ENCODE assay signal across 24 cellular contexts in the genomic region with DNA sequence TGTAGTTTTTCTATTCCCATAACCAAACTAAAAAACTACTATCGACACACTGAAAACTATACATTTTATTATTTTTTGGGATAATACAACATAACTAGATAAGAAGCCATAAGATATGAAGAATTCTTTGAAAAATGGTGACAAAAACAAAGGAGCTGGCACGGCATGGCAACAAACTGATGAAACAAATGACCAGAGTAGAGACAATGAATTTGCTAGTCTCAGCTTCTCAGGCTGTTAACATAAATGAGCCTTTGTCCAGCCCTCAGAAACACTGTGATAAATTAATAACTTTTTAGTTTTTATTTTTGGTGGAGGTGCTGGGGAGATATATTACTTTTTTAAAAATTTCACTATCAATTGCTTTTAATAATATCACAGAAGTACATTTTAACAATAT.
"Had no signal": no experiment of that assay in that cellular context is flagged by ENCODE, and none has a peak within 500 bp of the region (broad histone marks: within the 10 kb centered on the region; RNA-seq: fewer than 3 reads in every experiment).

No MANE protein-coding gene starts in this region.

- H3K4me2 ChIP-seq: hepatocyte had no signal

- H3K4me3 Mint-ChIP-seq: activated CD4-positive, alpha-beta T cell treated with anti-CD3 and anti-CD28 coated beads, Interleukin-2, amount 10 ng/mL, durations not matched to agents 24 days and 14 days; activated CD8-positive, alpha-beta memory T cell treated with anti-CD3 and anti-CD28 coated beads, Interleukin-2, amount 10 ng/mL, durations not matched to agents 7 days and 5 days; activated CD8-positive, alpha-beta T cell treated with anti-CD3 and anti-CD28 coated beads for 36 hours; activated naive CD8-positive, alpha-beta T cell treated with anti-CD3 and anti-CD28 coated beads, Interleukin-2, amount 50 U/mL, for 24 hours; immature natural killer cell; nephron; T-helper 1 cell treated with Interleukin-12 subunit alpha and Interleukin-12 subunit beta and Interleukin-4 antibody, amounts not matched to agents 30 μg/mL and 1 μg/mL, for 36 hours had no signal

- H3K27me3 Mint-ChIP-seq: activated CD4-positive, alpha-beta T cell treated with anti-CD3 and anti-CD28 coated beads, Interleukin-2, amount 10 ng/mL, durations not matched to agents 24 days and 14 days; activated CD8-positive, alpha-beta memory T cell treated with anti-CD3 and anti-CD28 coated beads, Interleukin-2, amount 10 ng/mL, durations not matched to agents 7 days and 5 days; activated CD8-positive, alpha-beta T cell treated with anti-CD3 and anti-CD28 coated beads for 36 hours; activated naive CD8-positive, alpha-beta T cell treated with anti-CD3 and anti-CD28 coated beads, Interleukin-2, amount 50 U/mL, for 24 hours had no signal

- H3K4me3 ChIP-seq: body of pancreas, hepatocyte, left lung, lung, pancreas, tibial artery had no signal

- H3K27ac ChIP-seq: body of pancreas, foreskin keratinocyte, hepatocyte, left lung, pancreas, tibial artery had no signal

- H3K4me1 Mint-ChIP-seq: nephron had no signal

- ATAC-seq: activated CD8-positive, alpha-beta memory T cell treated with anti-CD3 and anti-CD28 coated beads, Interleukin-2, amount 10 ng/mL, durations not matched to agents 7 days and 5 days; activated CD8-positive, alpha-beta T cell treated with anti-CD3 and anti-CD28 coated beads for 36 hours; activated naive CD8-positive, alpha-beta T cell treated with anti-CD3 and anti-CD28 coated beads, Interleukin-2, amount 50 U/mL, for 24 hours; body of pancreas; foreskin keratinocyte; left lung; pancreas had no signal

- H3K4me1 ChIP-seq: body of pancreas, foreskin keratinocyte, left lung, pancreas, tibial artery had no signal

- H3K9me3 ChIP-seq: body of pancreas, left lung, pancreas, tibial artery had no signal

- H3K27ac Mint-ChIP-seq: activated CD4-positive, alpha-beta T cell treated with anti-CD3 and anti-CD28 coated beads, Interleukin-2, amount 10 ng/mL, durations not matched to agents 24 days and 14 days; activated CD8-positive, alpha-beta memory T cell treated with anti-CD3 and anti-CD28 coated beads, Interleukin-2, amount 10 ng/mL, durations not matched to agents 7 days and 5 days; activated CD8-positive, alpha-beta T cell treated with anti-CD3 and anti-CD28 coated beads for 36 hours; activated naive CD8-positive, alpha-beta T cell treated with anti-CD3 and anti-CD28 coated beads, Interleukin-2, amount 50 U/mL, for 24 hours; immature natural killer cell; nephron; T-helper 1 cell treated with Interleukin-12 subunit alpha and Interleukin-12 subunit beta and Interleukin-4 antibody, amounts not matched to agents 30 μg/mL and 1 μg/mL, for 36 hours had no signal

- DNase-seq: activated CD4-positive, alpha-beta T cell treated with anti-CD3 and anti-CD28 coated beads, Interleukin-2, amount 10 ng/mL, durations not matched to agents 24 days and 14 days; activated CD8-positive, alpha-beta memory T cell treated with anti-CD3 and anti-CD28 coated beads, Interleukin-2, amount 10 ng/mL, durations not matched to agents 7 days and 5 days; activated CD8-positive, alpha-beta T cell treated with anti-CD3 and anti-CD28 coated beads for 36 hours; activated effector memory CD4-positive, alpha-beta T cell treated with anti-CD3 and anti-CD28 coated beads, Interleukin-2, amount 50 U/mL, for 16 hours; activated naive CD4-positive, alpha-beta T cell treated with anti-CD3 and anti-CD28 coated beads, Interleukin-2, amount 50 U/mL, for 16 hours; activated naive CD8-positive, alpha-beta T cell treated with anti-CD3 and anti-CD28 coated beads, Interleukin-2, amount 50 U/mL, for 24 hours; activated T-cell treated with anti-CD3 and anti-CD28 coated beads for 4 hours; body of pancreas; dermis blood vessel endothelial cell; effector memory CD4-positive, alpha-beta T cell; foreskin keratinocyte; glutamatergic neuron; immature natural killer cell; kidney glomerular epithelial cell; left lung; pancreas; stimulated activated CD4-positive, alpha-beta T cell treated with anti-CD3 and anti-CD28 coated beads, Interleukin-4, amount 100 ng/mL, for 1 hour; stimulated activated naive CD4-positive, alpha-beta T cell; T1000; tibial artery had no signal

- H2AFZ ChIP-seq: hepatocyte had no signal

- H3K9me3 Mint-ChIP-seq: activated CD4-positive, alpha-beta T cell treated with anti-CD3 and anti-CD28 coated beads, Interleukin-2, amount 10 ng/mL, durations not matched to agents 24 days and 14 days; activated CD8-positive, alpha-beta T cell treated with anti-CD3 and anti-CD28 coated beads for 36 hours; activated naive CD8-positive, alpha-beta T cell treated with anti-CD3 and anti-CD28 coated beads, Interleukin-2, amount 50 U/mL, for 24 hours; immature natural killer cell; nephron; T-helper 1 cell treated with Interleukin-12 subunit alpha and Interleukin-12 subunit beta and Interleukin-4 antibody, amounts not matched to agents 30 μg/mL and 1 μg/mL, for 36 hours had no signal

- H3K27me3 ChIP-seq: body of pancreas, foreskin keratinocyte, hepatocyte, left lung, pancreas, tibial artery had no signal
